ENCODE assay signal across 16 cellular contexts in the genomic region with DNA sequence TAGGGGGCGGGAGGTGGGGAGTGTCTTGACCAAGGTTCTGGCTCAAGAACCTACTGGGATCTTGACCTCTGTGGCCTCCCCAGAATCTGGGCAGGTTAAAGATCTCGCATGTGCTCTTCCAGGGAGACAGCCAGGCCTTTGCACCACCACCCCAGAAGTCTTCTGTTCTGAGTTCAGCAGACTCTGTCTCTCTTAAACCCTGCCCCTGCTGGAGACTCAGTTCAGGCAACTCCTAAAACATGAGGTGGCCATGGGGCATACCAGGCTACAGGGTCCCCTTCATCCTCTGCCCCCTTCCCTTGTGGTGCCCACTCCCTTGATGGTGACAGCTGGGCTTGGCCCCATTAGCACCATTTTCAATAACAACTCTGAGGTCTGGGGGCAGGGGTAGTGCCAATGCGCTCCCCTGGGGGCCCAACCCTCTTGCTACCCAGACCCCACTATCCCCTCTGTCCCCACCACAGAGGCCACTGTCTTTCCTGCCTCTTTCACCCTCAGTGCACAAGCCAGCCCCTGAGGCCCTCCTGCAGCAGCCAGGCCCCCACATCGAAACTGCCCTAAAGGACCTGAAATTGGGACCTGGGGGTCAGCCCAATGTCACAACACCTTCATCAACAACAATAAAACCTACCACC.
DNase-seq lines count a peak whose midpoint lies in the region; ATAC-seq, FAIRE-seq and TF ChIP-seq lines count a peak whose summit lies in the region.
"Had no signal": no experiment of that assay in that cellular context is flagged by ENCODE, and none has a peak within 500 bp of the region (broad histone marks: within the 10 kb centered on the region; RNA-seq: fewer than 3 reads in every experiment).

No MANE protein-coding gene starts in this region.

- H3K4me1 ChIP-seq in K562 (replicated peaks in 1 of 2; ENCODE audit: control insufficient read depth in 2 of 2, insufficient read depth in 2 of 2, low read length in 2 of 2) (peaks cover 6% of the 10 kb centered on the region in 2 experiments; a peak in 2 of 5 replicates), lower lobe of right lung (peaks cover 13% of the 10 kb centered on the region)

- H3K27me3 ChIP-seq in K562 (ENCODE audit: control insufficient read depth in 2 of 2, insufficient read depth in 2 of 2, low read length in 2 of 2) (peaks cover 2 to 49% of the 10 kb centered on the region in 2 experiments; a peak in 4 of 5 replicates), lower lobe of right lung (ENCODE audit: low read depth) (peaks cover 3% of the 10 kb centered on the region)

- no peaks in the 10 kb centered on the region for H3K36me3 Mint-ChIP-seq in activated T-helper 2 cell treated with anti-CD3 and anti-CD28 coated beads, Interferon-gamma antibody, Interleukin-2, Interleukin-4, amounts not matched to agents 10 μg/mL and 5 μg/mL and 100 μg/mL, durations not matched to agents 14 hours and 24 hours and 36 hours (ENCODE audit: low read depth)
- H3K36me3 Mint-ChIP-seq: CD8-positive, alpha-beta T cell had no signal

- no peak overlapping the region for H3K4me3 ChIP-seq in K562
- no peak overlapping the region for H3K4me3 ChIP-seq in lower lobe of right lung
- H3K4me3 ChIP-seq: A549 had no signal

- no peak overlapping the region; a peak in 1 of 4 replicates for H3K9ac ChIP-seq in K562 (ENCODE audit: insufficient read depth in 1 of 2, low read depth in 2 of 2, low read length in 2 of 2)

- TF ChIP-seq CTCF in K562 (IDR thresholded peaks at IDR 0.05 in 2 of 3, conservative IDR thresholded peaks at IDR 0.05 in 1 of 3; ENCODE audit: insufficient read depth in 2 of 3, low read depth in 1 of 3, low read length in 3 of 3), result no peak
- no peak for TF ChIP-seq CTCF in lower lobe of right lung (IDR thresholded peaks at IDR 0.05)

- TF ChIP-seq RAD21 in K562 (CRISPR knock-in tag; conservative IDR thresholded peaks at IDR 0.05 in 1 of 2, IDR thresholded peaks at IDR 0.05 in 1 of 2), result no peak

- H3K4me2 ChIP-seq in K562 (ENCODE audit: insufficient read depth, low read length), result no peak overlapping the region

- H3K9me1 ChIP-seq in K562 (ENCODE audit: control insufficient read depth, insufficient read depth, low read length), result no peaks in the 10 kb centered on the region

- WGBS in K562 (ENCODE audit: insufficient coverage, low coverage, missing lambda C conversion rate), result 5% methylated on average over 3 of the region's 4 CpGs

- TF ChIP-seq POLR2A in K562 (conservative IDR thresholded peaks at IDR 0.05), result no peak

- H3K36me3 ChIP-seq in K562 (ENCODE audit: control insufficient read depth, insufficient read depth, low read length) (no peaks in the 10 kb centered on the region), lower lobe of right lung (no peaks in the 10 kb centered on the region)

- H3K9me3 ChIP-seq in K562 (replicated peaks; ENCODE audit: control insufficient read depth, insufficient read depth, low read depth, low read length) (no peaks in the 10 kb centered on the region), lower lobe of right lung (no peaks in the 10 kb centered on the region)
- H3K9me3 ChIP-seq: A549 had no signal

- no peak overlapping the region for H3K27ac Mint-ChIP-seq in activated T-helper 2 cell treated with anti-CD3 and anti-CD28 coated beads, Interferon-gamma antibody, Interleukin-2, Interleukin-4, amounts not matched to agents 10 μg/mL and 5 μg/mL and 100 μg/mL, durations not matched to agents 14 hours and 24 hours and 36 hours

- H3K9me3 Mint-ChIP-seq in activated T-helper 2 cell treated with anti-CD3 and anti-CD28 coated beads, Interferon-gamma antibody, Interleukin-2, Interleukin-4, amounts not matched to agents 10 μg/mL and 5 μg/mL and 100 μg/mL, durations not matched to agents 14 hours and 24 hours and 36 hours, result no peaks in the 10 kb centered on the region
- H3K9me3 Mint-ChIP-seq: CD8-positive, alpha-beta T cell had no signal

- POLR2A ChIA-PET in K562 (lab: Yijun Ruan, JAX), result interaction anchor here (0.6 kb wide), 1 partner anchor 34 kb away, joined by 3 read pairs; no protein-coding TSS in a partner anchor

- H3K4me1 Mint-ChIP-seq in activated T-helper 2 cell treated with anti-CD3 and anti-CD28 coated beads, Interferon-gamma antibody, Interleukin-2, Interleukin-4, amounts not matched to agents 10 μg/mL and 5 μg/mL and 100 μg/mL, durations not matched to agents 14 hours and 24 hours and 36 hours (ENCODE audit: low read depth), result peaks cover 10% of the 10 kb centered on the region

- H3K27ac ChIP-seq in K562 (ENCODE audit: extremely low read depth, low read depth, low read length) (no peak overlapping the region), lower lobe of right lung (no peak overlapping the region)

- peaks cover 15% of the 10 kb centered on the region for H3K27me3 Mint-ChIP-seq in activated T-helper 2 cell treated with anti-CD3 and anti-CD28 coated beads, Interferon-gamma antibody, Interleukin-2, Interleukin-4, amounts not matched to agents 10 μg/mL and 5 μg/mL and 100 μg/mL, durations not matched to agents 14 hours and 24 hours and 36 hours (ENCODE audit: low read depth)

- no peak for FAIRE-seq in K562 (lab: Jason Lieb, UNC)
- FAIRE-seq: A549 had no signal

- TF ChIP-seq EP300 in K562 (IDR thresholded peaks at IDR 0.05; ENCODE audit: low read length), result no peak

- CTCF ChIA-PET in K562 (lab: Yijun Ruan, JAX; ENCODE audit: low intra/inter-chr PET ratio), result no interaction called here

- in situ Hi-C loops in K562 (cut with MboI), result no loop called here

- intact Hi-C loops in cardiac septum (cut with DNase I) (no loop called here), Right ventricle myocardium superior (cut with DNase I) (no loop called here), K562 (cut with micrococcal nuclease) (no loop called here), lower lobe of right lung (cut with DNase I) (no loop called here)
- intact Hi-C loops in activated T-helper 2 cell treated with anti-CD3 and anti-CD28 coated beads, Interferon-gamma antibody, Interleukin-2, Interleukin-4, amounts not matched to agents 10 μg/mL and 5 μg/mL and 100 μg/mL, durations not matched to agents 14 hours and 24 hours and 36 hours (cut with micrococcal nuclease), result no loop called here

- no peaks in the 10 kb centered on the region for H3K79me2 ChIP-seq in K562 (ENCODE audit: control insufficient read depth, insufficient read depth, low read length)

- BruUV-seq in K562 (replicated peaks; lab: Mats Ljungman, UMichigan), result no TSS peak

- ATAC-seq in Right ventricle myocardium superior (ENCODE audit: poor library complexity) (no peak), K562 (no peak), lower lobe of right lung (no peak), left lobe of liver (no peak)
- ATAC-seq: CD8-positive, alpha-beta T cell had no signal

- no peaks in the 10 kb centered on the region; the same call in 1 of the 2 replicates for H4K20me1 ChIP-seq in K562 (replicated peaks; ENCODE audit: control insufficient read depth, insufficient read depth, low read length)

- DNase-seq in cardiac septum (ENCODE audit: low spot score) (peak; percentile 33), Right ventricle myocardium superior (no peak), K562 (ENCODE audit: extremely low read depth in 1 of 4, low spot score in 3 of 4) (no peak), lower lobe of right lung (peak; percentile 15), kidney glomerular epithelial cell (lab: John Stamatoyannopoulos, UW) (no peak), left lobe of liver (ENCODE audit: low spot score) (no peak)
- DNase-seq in activated T-helper 2 cell treated with anti-CD3 and anti-CD28 coated beads, Interferon-gamma antibody, Interleukin-2, Interleukin-4, amounts not matched to agents 10 μg/mL and 5 μg/mL and 100 μg/mL, durations not matched to agents 14 hours and 24 hours and 36 hours (ENCODE audit: low spot score), result no peak
- DNase-seq: CD8-positive, alpha-beta T cell; EL; GOT3; NCI-H1105; NCI-H1694 treated with DMSO at 0.1 percent for 48 hours; NCI-H510A; NCI-H774; SIG-M5 had no signal

- no peak overlapping the region for H3K4me3 Mint-ChIP-seq in activated T-helper 2 cell treated with anti-CD3 and anti-CD28 coated beads, Interferon-gamma antibody, Interleukin-2, Interleukin-4, amounts not matched to agents 10 μg/mL and 5 μg/mL and 100 μg/mL, durations not matched to agents 14 hours and 24 hours and 36 hours (ENCODE audit: low read depth)
- H3K4me3 Mint-ChIP-seq: CD8-positive, alpha-beta T cell had no signal

- H2AFZ ChIP-seq in K562 (ENCODE audit: low read depth, low read length), result no peak overlapping the region

TF ChIP-seq in K562, 482 proteins besides CTCF, POLR2A, EP300 and RAD21:
- 0 out of 2 replicates have a peak, but pooled peaks have one; percentile 3 for TF ChIP-seq USF2 (CRISPR knock-in tag; IDR thresholded peaks at IDR 0.05)
- TF ChIP-seq MBD2 (IDR thresholded peaks at IDR 0.05; ENCODE audit: borderline replicate concordance, low read depth), result no peak
- no peak for TF ChIP-seq USF1 (CRISPR knock-in tag; IDR thresholded peaks at IDR 0.05)
TF ChIP-seq in K562: peak in this region for 1.

Comparison
In these comparisons a context has a peak if more than half of its experiments do, and no peak if none do; other contexts are left out.
1. DNase-seq: peak in cardiac septum (single experiment) and lower lobe of right lung (single experiment); none in Right ventricle myocardium superior (single experiment), K562 (0 of 4), kidney glomerular epithelial cell (single experiment), left lobe of liver (single experiment) and activated T-helper 2 cell treated with anti-CD3 and anti-CD28 coated beads, Interferon-gamma antibody, Interleukin-2, Interleukin-4, amounts not matched to agents 10 μg/mL and 5 μg/mL and 100 μg/mL, durations not matched to agents 14 hours and 24 hours and 36 hours (single experiment).